Comparison of ENCODE assay signal across 18 cellular contexts in the genomic region with DNA sequence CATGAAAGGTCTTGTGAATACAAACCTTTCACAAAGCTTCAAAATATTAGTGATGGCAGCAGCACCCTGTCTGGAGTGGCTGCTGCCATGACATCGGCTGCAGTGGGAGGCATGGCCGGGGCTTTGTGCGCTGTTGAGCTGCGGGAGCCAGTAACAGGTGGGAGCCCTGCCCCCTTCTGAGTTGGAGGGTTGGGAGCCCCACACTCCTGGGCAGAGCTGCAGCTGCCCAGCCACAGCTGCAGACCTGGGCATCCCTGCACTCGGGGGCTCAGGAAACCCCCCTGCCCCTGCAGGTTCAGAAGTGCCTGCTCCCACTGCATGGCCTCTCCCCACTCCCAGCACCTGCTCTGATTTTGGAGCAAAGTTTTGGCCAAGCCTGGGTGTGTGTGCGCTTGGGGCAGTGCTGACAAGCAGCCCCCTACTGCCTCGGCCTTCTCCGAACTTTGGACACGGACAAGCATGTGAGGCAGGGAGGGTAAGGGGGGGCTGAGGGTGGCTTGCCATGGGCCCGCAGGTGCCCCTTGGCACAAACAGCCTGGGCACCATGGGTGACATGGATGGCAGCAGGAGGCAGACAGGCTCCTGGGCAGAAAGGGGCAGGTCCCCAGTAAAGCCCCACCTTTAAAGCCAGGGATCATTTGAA. TPM values are rescaled to one million over a fixed set of nuclear protein-coding genes. Genes with fewer than 3 reads are reported as not detected.
A peak's percentile ranks its signal among the peaks of the same experiment; 100 is the strongest.
DNase-seq lines count a peak whose midpoint lies in the region; ATAC-seq, FAIRE-seq and TF ChIP-seq lines count a peak whose summit lies in the region.
"Had no signal": no experiment of that assay in that cellular context is flagged by ENCODE, and none has a peak within 500 bp of the region (broad histone marks: within the 10 kb centered on the region; RNA-seq: fewer than 3 reads in every experiment).

No MANE protein-coding gene starts in this region.

- CTCF ChIA-PET in H1 (lab: Charles Lee; ENCODE audit: partially characterized antibody), result interaction anchor here (0.7 to 2.6 kb wide), 5 partner anchors 9 to 83 kb away, joined by 3 to 20 read pairs (median 3); no protein-coding TSS in a partner anchor

- no peak overlapping the region for H3K27ac ChIP-seq in GM23338 (ENCODE audit: low read depth)
- H3K27ac ChIP-seq in H1 (ENCODE audit: low read depth, low read length), result no peak overlapping the region
- H3K27ac ChIP-seq: BLaER1 treated with 17β-estradiol and CSF1 and Interleukin-3, amounts not matched to agents 10 nM and 100 nM; KMS-11 had no signal

- H2BK15ac ChIP-seq in H1 (ENCODE audit: low read length), result no peak overlapping the region

- no peak overlapping the region for H2BK5ac ChIP-seq in H1 (ENCODE audit: low read depth, low read length)

- H3K9me2 ChIP-seq in GM23338 (ENCODE audit: insufficient read depth), result no peaks in the 10 kb centered on the region

- no peak overlapping the region; a peak in 1 of 7 replicates for H3K9ac ChIP-seq in H1 (replicated peaks in 1 of 4; ENCODE audit: extremely low read depth in 1 of 4, low read depth in 3 of 4, low read length in 3 of 4)
- H3K9ac ChIP-seq: BLaER1 treated with 17β-estradiol and CSF1 and Interleukin-3, amounts not matched to agents 10 nM and 100 nM; KMS-11 had no signal

- peak; percentile 24 to 32 for ATAC-seq in activated T-cell treated with anti-CD3 and anti-CD28 coated beads, Interleukin-2, amount 50 U/mL, for 72 hours (replicated peaks in 1 of 2)
- ATAC-seq in GM23338, result peak; percentile 57

- DNase-seq in activated T-cell treated with anti-CD3 and anti-CD28 coated beads, Interleukin-2, amount 50 U/mL, for 72 hours, result no peak
- no peak for DNase-seq in activated T-cell treated with anti-CD3 and anti-CD28 coated beads, Interleukin-2, amount 50 U/mL, for 48 hours
- DNase-seq in GM23338 (ENCODE audit: low spot score) (no peak), H1 (ENCODE audit: low read depth in 1 of 2, low spot score in 2 of 2) (peak in 1 of 2 experiments; percentile 59), NCI-H226 (no peak), NK-92 (lab: John Stamatoyannopoulos, UW; ENCODE audit: unreplicated experiment) (no peak), SHP77 treated with DMSO at 0.1 percent for 48 hours (lab: John Stamatoyannopoulos, UW) (no peak)
- DNase-seq: 8988T; ACHN; CD4-positive, CD25-positive, alpha-beta regulatory T cell; DMS153; DMS79 treated with DMSO at 0.1 percent for 48 hours; GDM1 had no signal

- H2BK20ac ChIP-seq in H1 (ENCODE audit: low read length), result no peak overlapping the region

- H3K23ac ChIP-seq in H1 (ENCODE audit: insufficient read length), result no peak overlapping the region

- H2BK120ac ChIP-seq in H1 (replicated peaks; ENCODE audit: low read depth, low read length), result no peak overlapping the region

- FAIRE-seq in H1 (lab: Jason Lieb, UNC), result no peak
- FAIRE-seq: D721Med had no signal

- H3K18ac ChIP-seq in H1 (ENCODE audit: extremely low read depth, low read length), result no peak overlapping the region

- no peak overlapping the region for H3K27ac Mint-ChIP-seq in activated T-cell treated with anti-CD3 and anti-CD28 coated beads, Interleukin-2, amount 50 U/mL, for 72 hours
- H3K27ac Mint-ChIP-seq in GM23338, result no peak overlapping the region
- H3K27ac Mint-ChIP-seq: IgD-negative memory B cell had no signal

- no peaks in the 10 kb centered on the region for H3K79me2 ChIP-seq in GM23338 (replicated peaks; ENCODE audit: insufficient read depth)
- H3K79me2 ChIP-seq in H1 (ENCODE audit: control insufficient read depth in 1 of 2, insufficient read depth in 2 of 2, low read length in 2 of 2), result no peaks in the 10 kb centered on the region

- H3K4me2 ChIP-seq in GM23338 (no peak overlapping the region), H1 (ENCODE audit: insufficient read depth in 1 of 2, low read depth in 2 of 2, low read length in 2 of 2) (no peak overlapping the region)
- H3K4me2 ChIP-seq: BLaER1 treated with 17β-estradiol and CSF1 and Interleukin-3, amounts not matched to agents 10 nM and 100 nM; KMS-11 had no signal

- no peak for TF ChIP-seq EP300 in H1 (IDR thresholded peaks at IDR 0.05; ENCODE audit: borderline replicate concordance in 1 of 2, low read depth in 2 of 2, low read length in 2 of 2)

- peaks cover 5% of the 10 kb centered on the region; the same call in 1 of the 2 replicates for H3K27me3 ChIP-seq in GM23338 (ENCODE audit: insufficient read depth)
- no peaks in the 10 kb centered on the region; a peak in 2 of 7 replicates for H3K27me3 ChIP-seq in H1 (replicated peaks in 1 of 4; ENCODE audit: control insufficient read depth in 3 of 4, extremely low read depth in 1 of 4, insufficient read depth in 3 of 4, low read length in 3 of 4)
- H3K27me3 ChIP-seq: BLaER1 treated with 17β-estradiol and CSF1 and Interleukin-3, amounts not matched to agents 10 nM and 100 nM had no signal

- H4K8ac ChIP-seq in H1 (ENCODE audit: extremely low read depth, insufficient read depth, low read length), result peak overlapping the region; percentile 37

- H2AFZ ChIP-seq in GM23338 (no peak overlapping the region), H1 (ENCODE audit: low read length) (no peak overlapping the region)

- H3K4me1 ChIP-seq in GM23338 (ENCODE audit: insufficient read depth), result peaks cover 9% of the 10 kb centered on the region
- H3K4me1 ChIP-seq in H1 (replicated peaks in 1 of 4; ENCODE audit: control insufficient read depth in 3 of 4, insufficient read depth in 4 of 4, low read length in 3 of 4), result peaks cover 0 to 2% (median 0%) of the 10 kb centered on the region in 4 experiments; a peak in 3 of 7 replicates

- H3K9me3 ChIP-seq in H1 (ENCODE audit: insufficient read depth in 2 of 2, low read depth in 1 of 2, low read length in 1 of 2), result no peaks in the 10 kb centered on the region
- H3K9me3 ChIP-seq: HAP-1 had no signal

- H3F3A ChIP-seq in GM23338 (replicated peaks; ENCODE audit: low read depth), result no peaks in the 10 kb centered on the region

- 74% methylated on average over 10 of the region's 10 CpGs; no CpG with 5 or more reads in 1 of the 2 experiments for WGBS in H1 (ENCODE audit: extremely low coverage in 1 of 2, insufficient coverage in 1 of 2, insufficient read length in 1 of 2, insufficient replicate concordance in 2 of 2, low coverage in 1 of 2, low lambda C conversion rate in 2 of 2, missing lambda C conversion rate in 1 of 2), 2 experiments

- no peak overlapping the region for H3K4ac ChIP-seq in H1 (replicated peaks; ENCODE audit: insufficient read length, low read depth, low read length)

- H4K91ac ChIP-seq in H1 (replicated peaks; ENCODE audit: insufficient read length, low read length), result no peak overlapping the region

- no peak overlapping the region for H3K14ac ChIP-seq in H1 (ENCODE audit: insufficient read length)

- no peak overlapping the region for H3K4me3 Mint-ChIP-seq in activated T-cell treated with anti-CD3 and anti-CD28 coated beads, Interleukin-2, amount 50 U/mL, for 72 hours
- no peak overlapping the region for H3K4me3 Mint-ChIP-seq in GM23338
- H3K4me3 Mint-ChIP-seq: CD4-positive, CD25-positive, alpha-beta regulatory T cell had no signal

- H3K9me3 Mint-ChIP-seq in activated T-cell treated with anti-CD3 and anti-CD28 coated beads, Interleukin-2, amount 50 U/mL, for 72 hours, result no peaks in the 10 kb centered on the region
- H3K9me3 Mint-ChIP-seq in GM23338, result 0 out of 3 replicates have a peak, but pooled peaks cover 3% of the 10 kb centered on the region
- H3K9me3 Mint-ChIP-seq: CD4-positive, CD25-positive, alpha-beta regulatory T cell; IgD-negative memory B cell had no signal

- no peak for TF ChIP-seq CTCF in GM23338 (conservative IDR thresholded peaks at IDR 0.05; ENCODE audit: low read depth in 2 of 2)
- no peak for TF ChIP-seq CTCF in H1 (IDR thresholded peaks at IDR 0.05; ENCODE audit: control extremely low read depth in 1 of 3, insufficient read depth in 1 of 3, low read depth in 1 of 3, low read length in 3 of 3)

- no peaks in the 10 kb centered on the region for H3K4me1 Mint-ChIP-seq in activated T-cell treated with anti-CD3 and anti-CD28 coated beads, Interleukin-2, amount 50 U/mL, for 72 hours (ENCODE audit: low read depth)
- peaks cover 5% of the 10 kb centered on the region; the same call in 1 of the 3 replicates for H3K4me1 Mint-ChIP-seq in GM23338

- H4K20me1 ChIP-seq in GM23338 (replicated peaks; ENCODE audit: insufficient read depth), result peaks cover 4% of the 10 kb centered on the region; the same call in 1 of the 2 replicates
- H4K20me1 ChIP-seq in H1 (replicated peaks in 1 of 2; ENCODE audit: control insufficient read depth in 1 of 2, insufficient read depth in 2 of 2, low read length in 2 of 2), result peaks cover 0 to 5% of the 10 kb centered on the region in 2 experiments

- no peak overlapping the region for H2AK5ac ChIP-seq in H1 (ENCODE audit: low read depth, low read length)

- no peak for TF ChIP-seq RAD21 in H1 (IDR thresholded peaks at IDR 0.05 in 1 of 2, conservative IDR thresholded peaks at IDR 0.05 in 1 of 2; ENCODE audit: low read depth in 2 of 2, low read length in 2 of 2)

- no peaks in the 10 kb centered on the region for H3K36me3 ChIP-seq in GM23338 (ENCODE audit: insufficient read depth)
- H3K36me3 ChIP-seq in H1 (ENCODE audit: control insufficient read depth in 2 of 4, insufficient read depth in 4 of 4, low read length in 3 of 4), result peaks cover 0 to 13% (median 5%) of the 10 kb centered on the region in 4 experiments; a peak in 3 of 8 replicates

- no peak overlapping the region for H2BK12ac ChIP-seq in H1 (ENCODE audit: low read depth, low read length)

- H3K4me3 ChIP-seq in GM23338 (no peak overlapping the region), H1 (ENCODE audit: extremely low read depth in 1 of 4, insufficient read depth in 2 of 4, low read depth in 3 of 4, low read length in 4 of 4) (no peak overlapping the region)
- H3K4me3 ChIP-seq: BLaER1 treated with 17β-estradiol and CSF1 and Interleukin-3, amounts not matched to agents 10 nM and 100 nM; HAP-1 had no signal

- H3K27me3 Mint-ChIP-seq in activated T-cell treated with anti-CD3 and anti-CD28 coated beads, Interleukin-2, amount 50 U/mL, for 72 hours (ENCODE audit: low read depth), result peaks cover 5% of the 10 kb centered on the region
- no peaks in the 10 kb centered on the region for H3K27me3 Mint-ChIP-seq in GM23338 (ENCODE audit: insufficient read depth, low read depth, poor library complexity)
- H3K27me3 Mint-ChIP-seq: IgD-negative memory B cell had no signal

- H3K56ac ChIP-seq in H1 (replicated peaks; ENCODE audit: insufficient read length, low read depth, low read length), result no peak overlapping the region

- H3K36me3 Mint-ChIP-seq in activated T-cell treated with anti-CD3 and anti-CD28 coated beads, Interleukin-2, amount 50 U/mL, for 72 hours (ENCODE audit: insufficient read depth in 2 of 2), result no peaks in the 10 kb centered on the region
- peaks cover 6% of the 10 kb centered on the region; the same call in 1 of the 3 replicates for H3K36me3 Mint-ChIP-seq in GM23338 (ENCODE audit: low read depth)
- H3K36me3 Mint-ChIP-seq: CD4-positive, CD25-positive, alpha-beta regulatory T cell had no signal

- POLR2A ChIA-PET in H1 (lab: Charles Lee; ENCODE audit: partially characterized antibody), result interaction anchor here (0.9 to 1.4 kb wide), 7 partner anchors 7 to 75 kb away, joined by 3 to 5 read pairs (median 3); partner anchors contain the start of gene IST1

- H4K5ac ChIP-seq in H1 (ENCODE audit: insufficient read length, low read depth, low read length), result no peak overlapping the region

- TF ChIP-seq POLR2A in H1 (IDR thresholded peaks at IDR 0.05; ENCODE audit: control extremely low read depth in 1 of 2, low read depth in 2 of 2, low read length in 2 of 2), result no peak

- H3K79me1 ChIP-seq in H1 (ENCODE audit: low read depth, low read length), result no peaks in the 10 kb centered on the region

- H3K23me2 ChIP-seq in H1 (ENCODE audit: low read depth, low read length), result no peaks in the 10 kb centered on the region

RNA-seq across cellular contexts. Expression of gene IST1, which starts 42.7 kb away (rescaled TPM):
- 100 to 1,000 TPM; 190 to 194 TPM for total RNA-seq in activated T-cell treated with anti-CD3 and anti-CD28 coated beads, Interleukin-2, amount 50 U/mL, for 72 hours
- 231 and 234 TPM in 2 replicates for total RNA-seq in GM23338 (2014; rRNA removed; shearing (Covaris generic))
- polyA plus RNA-seq in GM23338 (2016; fragmentation: Nextera tagmentation; extraction: Ambion mirVana) (108 and 113 TPM in 2 replicates), H1 (2011; rRNA removed) (163 and 190 TPM in 2 replicates)
- 245 and 248 TPM in 2 replicates for total RNA-seq in H1 (2021; fragmentation: NEBNext Ultra II Directional; extraction: Animal tissue kit (Norgen Biotek cat#: 25700))
- 258 TPM for polyA plus RNA-seq in H1 (2011; cell fraction: cytosol; rRNA removed)
- 226 TPM for polyA plus RNA-seq in H1 (2011; cell fraction: nucleus; rRNA removed)
- 182 to 203 TPM (median 189 TPM) in 4 replicates for polyA plus RNA-seq in H1 (2012, experiment 1 of 2)
- 79.0 TPM for polyA plus RNA-seq in H1 (2012, experiment 2 of 2)
- 103 TPM for polyA plus RNA-seq in H1 (2013, experiment 1 of 2)
- 101 TPM for polyA plus RNA-seq in H1 (2013, experiment 2 of 2)
- polyA minus RNA-seq in H1 (2011; rRNA and poly(A)+ RNA removed), result 311 and 412 TPM in 2 replicates
- 98.5 TPM for polyA minus RNA-seq in H1 (2011; cell fraction: cytosol; rRNA and poly(A)+ RNA removed)
- 127 TPM for polyA minus RNA-seq in H1 (2011; cell fraction: nucleus; rRNA and poly(A)+ RNA removed)

RNA-seq across cellular contexts. Expression of gene ZNF821, which starts 54.0 kb away (rescaled TPM):
- total RNA-seq in activated T-cell treated with anti-CD3 and anti-CD28 coated beads, Interleukin-2, amount 50 U/mL, for 72 hours, result 10 to 100 TPM; 12.7 to 15.4 TPM
- total RNA-seq in GM23338 (2014; rRNA removed; shearing (Covaris generic)), result 14.8 and 20.6 TPM in 2 replicates
- polyA plus RNA-seq in GM23338 (2016; fragmentation: Nextera tagmentation; extraction: Ambion mirVana) (9.5 and 13.3 TPM in 2 replicates), H1 (2011; rRNA removed) (9.5 and 12.4 TPM in 2 replicates)
- total RNA-seq in H1 (2021; fragmentation: NEBNext Ultra II Directional; extraction: Animal tissue kit (Norgen Biotek cat#: 25700)), result 13.6 and 14.1 TPM in 2 replicates
- polyA plus RNA-seq in H1 (2011; cell fraction: cytosol; rRNA removed), result 13.4 TPM
- 16.8 TPM for polyA plus RNA-seq in H1 (2011; cell fraction: nucleus; rRNA removed)
- polyA plus RNA-seq in H1 (2012, experiment 1 of 2), result 9.8 to 11.9 TPM (median 10.4 TPM) in 4 replicates
- 10.7 TPM for polyA plus RNA-seq in H1 (2012, experiment 2 of 2)
- polyA plus RNA-seq in H1 (2013, experiment 1 of 2), result 6.8 TPM
- 6.1 TPM for polyA plus RNA-seq in H1 (2013, experiment 2 of 2)
- 7.1 and 8.1 TPM in 2 replicates for polyA minus RNA-seq in H1 (2011; rRNA and poly(A)+ RNA removed)
- 7.2 TPM for polyA minus RNA-seq in H1 (2011; cell fraction: cytosol; rRNA and poly(A)+ RNA removed)
- 11.2 TPM for polyA minus RNA-seq in H1 (2011; cell fraction: nucleus; rRNA and poly(A)+ RNA removed)
